10 cellular contexts compared by ENCODE assay signal in the genomic region with DNA sequence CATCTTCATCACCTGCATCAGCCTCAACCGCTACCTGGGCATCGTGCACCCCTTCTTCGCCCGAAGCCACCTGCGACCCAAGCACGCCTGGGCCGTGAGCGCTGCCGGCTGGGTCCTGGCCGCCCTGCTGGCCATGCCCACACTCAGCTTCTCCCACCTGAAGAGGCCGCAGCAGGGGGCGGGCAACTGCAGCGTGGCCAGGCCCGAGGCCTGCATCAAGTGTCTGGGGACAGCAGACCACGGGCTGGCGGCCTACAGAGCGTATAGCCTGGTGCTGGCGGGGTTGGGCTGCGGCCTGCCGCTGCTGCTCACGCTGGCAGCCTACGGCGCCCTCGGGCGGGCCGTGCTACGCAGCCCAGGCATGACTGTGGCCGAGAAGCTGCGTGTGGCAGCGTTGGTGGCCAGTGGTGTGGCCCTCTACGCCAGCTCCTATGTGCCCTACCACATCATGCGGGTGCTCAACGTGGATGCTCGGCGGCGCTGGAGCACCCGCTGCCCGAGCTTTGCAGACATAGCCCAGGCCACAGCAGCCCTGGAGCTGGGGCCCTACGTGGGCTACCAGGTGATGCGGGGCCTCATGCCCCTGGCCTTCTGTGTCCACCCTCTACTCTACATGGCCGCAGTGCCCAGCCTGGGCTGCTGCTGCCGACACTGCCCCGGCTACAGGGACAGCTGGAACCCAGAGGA. TPM values are rescaled to one million over a fixed set of nuclear protein-coding genes. Genes with fewer than 3 reads are reported as not detected.
DNase-seq lines count a peak whose midpoint lies in the region; ATAC-seq, FAIRE-seq and TF ChIP-seq lines count a peak whose summit lies in the region.
"Had no signal": no experiment of that assay in that cellular context is flagged by ENCODE, and none has a peak within 500 bp of the region (broad histone marks: within the 10 kb centered on the region; RNA-seq: fewer than 3 reads in every experiment).

No MANE protein-coding gene starts in this region.

- peak overlapping the region in 4 of 7 donors; percentile 41 to 96 (median 56) for H3K27ac Mint-ChIP-seq in CD4-positive, alpha-beta memory T cell
- H3K27ac Mint-ChIP-seq in endodermal cell (no peak overlapping the region), progenitor cell of endocrine pancreas (no peak overlapping the region)

- no peak; the same call in 1 of the 2 replicates for TF ChIP-seq POLR2A in A549 (IDR thresholded peaks at IDR 0.05; ENCODE audit: low read length)

- no peaks in the 10 kb centered on the region for H3K27me3 Mint-ChIP-seq in CD4-positive, alpha-beta memory T cell
- H3K27me3 Mint-ChIP-seq in endodermal cell (ENCODE audit: insufficient read depth) (no peaks in the 10 kb centered on the region), progenitor cell of endocrine pancreas (no peaks in the 10 kb centered on the region)

- TF ChIP-seq EP300 in A549 (IDR thresholded peaks at IDR 0.05): no peak

- CTCF ChIA-PET in A549 (lab: Yijun Ruan, JAX): interaction anchor here (0.5 to 2.7 kb wide), 7 partner anchors 12 to 530 kb away, joined by 3 to 12 read pairs (median 3); no protein-coding TSS in a partner anchor
- CTCF ChIA-PET in CD4-positive, alpha-beta memory T cell (lab: Charles Lee; ENCODE audit: partially characterized antibody): interaction anchor here (0.7 to 7.5 kb wide), 8 partner anchors 7 to 183 kb away, joined by 3 to 99 read pairs (median 8); partner anchors contain the start of gene ANGPTL6

- WGBS in A549 (ENCODE audit: missing lambda C conversion rate): 93% methylated on average over 37 of the region's 43 CpGs
- 95 to 96% methylated on average over 36 to 43 of the region's 43 CpGs for WGBS in endodermal cell (ENCODE audit: insufficient coverage in 1 of 2, insufficient read length in 1 of 2), 2 experiments

- POLR2A ChIA-PET in A549 (lab: Yijun Ruan, JAX): interaction anchor here (1.5 kb wide), 2 partner anchors 136 to 184 kb away, joined by 4 to 5 read pairs; no protein-coding TSS in a partner anchor
- POLR2A ChIA-PET in CD4-positive, alpha-beta memory T cell (lab: Charles Lee; ENCODE audit: partially characterized antibody): interaction anchor here (0.6 to 10.9 kb wide), 13 partner anchors 11 to 356 kb away, joined by 3 to 172 read pairs (median 3); partner anchors contain the start of genes ANGPTL6, FBXL12, MRPL4 and PPAN

- H3K4me3 ChIP-seq in A549: no peak overlapping the region
- H3K4me3 ChIP-seq in CD4-positive, alpha-beta memory T cell (ENCODE audit: low read length in 2 of 2): no peak overlapping the region
- no peak overlapping the region for H3K4me3 ChIP-seq in endodermal cell (ENCODE audit: low read length)
- H3K4me3 ChIP-seq: ovary had no signal

- H3K36me3 ChIP-seq in CD4-positive, alpha-beta memory T cell (ENCODE audit: insufficient read depth, low read length): peaks cover 57% of the 10 kb centered on the region
- H3K36me3 ChIP-seq in endodermal cell (ENCODE audit: control insufficient read depth, insufficient read depth, low read length): peaks cover 49% of the 10 kb centered on the region
- H3K36me3 ChIP-seq: ovary had no signal

- no peak for FAIRE-seq in A549 (lab: Jason Lieb, UNC)
- FAIRE-seq: keratinocyte had no signal

- H3K27ac ChIP-seq in A549 (no peak overlapping the region), endodermal cell (ENCODE audit: low read depth, low read length) (no peak overlapping the region)
- peak overlapping the region; percentile 66 for H3K27ac ChIP-seq in CD4-positive, alpha-beta memory T cell (ENCODE audit: low read depth, low read length)

- H3K9me3 ChIP-seq in A549 (no peaks in the 10 kb centered on the region), endodermal cell (ENCODE audit: control insufficient read depth, low read length) (no peaks in the 10 kb centered on the region)
- no peaks in the 10 kb centered on the region for H3K9me3 ChIP-seq in CD4-positive, alpha-beta memory T cell (ENCODE audit: control insufficient read depth in 1 of 2, low read length in 2 of 2)
- H3K9me3 ChIP-seq: ovary had no signal

- no peak overlapping the region for H3K4me2 ChIP-seq in A549

- H3K4me3 Mint-ChIP-seq in CD4-positive, alpha-beta memory T cell: peak overlapping the region in 3 of 8 donors; percentile 17 to 39 (median 29)
- no peak overlapping the region for H3K4me3 Mint-ChIP-seq in endodermal cell
- no peak overlapping the region for H3K4me3 Mint-ChIP-seq in progenitor cell of endocrine pancreas (ENCODE audit: low read depth)

- H3K27me3 ChIP-seq in CD4-positive, alpha-beta memory T cell (ENCODE audit: insufficient read depth, low read length): no peaks in the 10 kb centered on the region
- H3K27me3 ChIP-seq in endodermal cell (ENCODE audit: control insufficient read depth, insufficient read depth, low read length, poor library complexity, severe bottlenecking): no peaks in the 10 kb centered on the region
- H3K27me3 ChIP-seq: ovary had no signal

- DNase-seq in A549 (ENCODE audit: low read depth in 1 of 2, low spot score in 1 of 2): no peak
- peak in 1 of 5 donors; percentile 20 for DNase-seq in CD4-positive, alpha-beta memory T cell
- peak; percentile 35 for DNase-seq in MV-4-11 (lab: John Stamatoyannopoulos, UW)
- DNase-seq in endodermal cell: peak; percentile 75
- no peak for DNase-seq in GM20000 (ENCODE audit: low spot score)
- DNase-seq in progenitor cell of endocrine pancreas (ENCODE audit: low spot score, unreplicated experiment): no peak

- TF ChIP-seq RAD21 in A549 (conservative IDR thresholded peaks at IDR 0.05 in 1 of 2, IDR thresholded peaks at IDR 0.05 in 1 of 2): no peak

- H3K9ac ChIP-seq in endodermal cell (ENCODE audit: extremely low read depth, low read length, poor library complexity, severe bottlenecking): no peak overlapping the region

- ATAC-seq in A549 (peak; percentile 7 to 34; a peak in 5 of 6 replicates), GM19328 (IDR thresholded peaks at IDR 0.05; ENCODE audit: unreplicated experiment) (no peak), HG02610 (IDR thresholded peaks at IDR 0.05; ENCODE audit: unreplicated experiment) (no peak)

- H3K4me1 Mint-ChIP-seq in CD4-positive, alpha-beta memory T cell: peaks cover 20 to 77% (median 31%) of the 10 kb centered on the region in 4 donors
- H3K4me1 Mint-ChIP-seq in endodermal cell (no peaks in the 10 kb centered on the region), progenitor cell of endocrine pancreas (ENCODE audit: low read depth) (peaks cover 4% of the 10 kb centered on the region)

- intact Hi-C loops in CD4-positive, alpha-beta memory T cell (cut with micrococcal nuclease): loop anchor here (1.0 to 2.0 kb wide), 2 partner anchors 40 to 179 kb away; no protein-coding TSS in a partner anchor

- peaks cover 28 to 50% of the 10 kb centered on the region in 2 donors for H3K36me3 Mint-ChIP-seq in CD4-positive, alpha-beta memory T cell
- H3K36me3 Mint-ChIP-seq in endodermal cell (ENCODE audit: low read depth) (peaks cover 43% of the 10 kb centered on the region), progenitor cell of endocrine pancreas (ENCODE audit: insufficient read depth) (peaks cover 9% of the 10 kb centered on the region)

- TF ChIP-seq CTCF in A549 (IDR thresholded peaks at IDR 0.05) (no peak), endodermal cell (conservative IDR thresholded peaks at IDR 0.05) (peak; percentile 37), GM20000 (IDR thresholded peaks at IDR 0.05; ENCODE audit: extremely low read depth, missing control alignments) (no peak), progenitor cell of endocrine pancreas (IDR thresholded peaks at IDR 0.05; ENCODE audit: unreplicated experiment) (no peak)

- H3K4me1 ChIP-seq in A549 (peaks cover 26% of the 10 kb centered on the region; the same call in 2 of the 3 replicates), endodermal cell (ENCODE audit: control insufficient read depth, insufficient read depth, low read length) (no peaks in the 10 kb centered on the region)
- H3K4me1 ChIP-seq in CD4-positive, alpha-beta memory T cell (ENCODE audit: insufficient read depth, low read length): peaks cover 61% of the 10 kb centered on the region

- H3K9me3 Mint-ChIP-seq in CD4-positive, alpha-beta memory T cell: peaks cover 0 to 4% (median 0%) of the 10 kb centered on the region in 8 donors
- H3K9me3 Mint-ChIP-seq in endodermal cell: no peaks in the 10 kb centered on the region
- H3K9me3 Mint-ChIP-seq in progenitor cell of endocrine pancreas (ENCODE audit: low read depth): no peaks in the 10 kb centered on the region

RNA-seq across cellular contexts. Expression of gene P2RY11, which starts 2.6 kb away (rescaled TPM):
- 1.9 and 2.3 TPM in 2 replicates for polyA plus RNA-seq in A549 (2011; rRNA removed)
- 3.6 and 5.1 TPM in 2 replicates for polyA plus RNA-seq in A549 (2012; cell fraction: cytosol; rRNA removed)
- polyA plus RNA-seq in A549 (2012; cell fraction: nucleus; rRNA removed): 29.9 and 47.2 TPM in 2 replicates
- polyA plus RNA-seq in A549 (2017; fragmentation: RNase III; extraction: RNeasy Plus Mini Kit Qiagen cat#74134 plus additional on column Dnase treatment): 5.8 to 9.0 TPM (median 6.4 TPM) in 3 replicates
- polyA minus RNA-seq in A549 (2011; rRNA and poly(A)+ RNA removed): 2.6 and 3.1 TPM in 2 replicates
- total RNA-seq in CD4-positive, alpha-beta memory T cell: 10 to 100 TPM; 42.6 to 49.7 TPM
- polyA plus RNA-seq in CD4-positive, alpha-beta memory T cell: 1 to 10 TPM in 1 of 2 donors, under 1 TPM in 1; 0.24 to 4.7 TPM
- 10 to 100 TPM in 1 of 2 donors, 1 to 10 TPM in 1; 9.0 to 14.8 TPM for total RNA-seq in endodermal cell
- polyA plus RNA-seq in endodermal cell (2013, experiment 1 of 2): 6.3 TPM
- 5.1 TPM for polyA plus RNA-seq in endodermal cell (2013, experiment 2 of 2)
- total RNA-seq in progenitor cell of endocrine pancreas: 20.5 and 23.7 TPM in 2 replicates

RNA-seq across cellular contexts. Expression of gene EIF3G, which starts 5.6 kb away (rescaled TPM):
- polyA plus RNA-seq in A549 (2011; rRNA removed) (60.9 and 81.6 TPM in 2 replicates), A549 (2017; fragmentation: RNase III; extraction: RNeasy Plus Mini Kit Qiagen cat#74134 plus additional on column Dnase treatment) (147 to 160 TPM (median 151 TPM) in 3 replicates)
- 184 and 200 TPM in 2 replicates for polyA plus RNA-seq in A549 (2012; cell fraction: cytosol; rRNA removed)
- 525 and 617 TPM in 2 replicates for polyA plus RNA-seq in A549 (2012; cell fraction: nucleus; rRNA removed)
- polyA minus RNA-seq in A549 (2011; rRNA and poly(A)+ RNA removed): 35.9 and 38.4 TPM in 2 replicates
- total RNA-seq in CD4-positive, alpha-beta memory T cell: 100 to 1,000 TPM; 306 to 315 TPM
- 100 to 1,000 TPM; 226 to 239 TPM for polyA plus RNA-seq in CD4-positive, alpha-beta memory T cell
- total RNA-seq in endodermal cell (100 to 1,000 TPM; 216 to 257 TPM), progenitor cell of endocrine pancreas (216 and 220 TPM in 2 replicates)
- 179 TPM for polyA plus RNA-seq in endodermal cell (2013, experiment 1 of 2)
- 159 TPM for polyA plus RNA-seq in endodermal cell (2013, experiment 2 of 2)

RNA-seq across cellular contexts. Expression of gene PPAN, which starts 7.9 kb away (rescaled TPM):
- polyA plus RNA-seq in A549 (2011; rRNA removed) (26.6 and 30.8 TPM in 2 replicates), A549 (2017; fragmentation: RNase III; extraction: RNeasy Plus Mini Kit Qiagen cat#74134 plus additional on column Dnase treatment) (64.0 to 68.1 TPM (median 65.0 TPM) in 3 replicates)
- 62.0 and 66.6 TPM in 2 replicates for polyA plus RNA-seq in A549 (2012; cell fraction: cytosol; rRNA removed)
- 125 and 154 TPM in 2 replicates for polyA plus RNA-seq in A549 (2012; cell fraction: nucleus; rRNA removed)
- 114 and 119 TPM in 2 replicates for polyA minus RNA-seq in A549 (2011; rRNA and poly(A)+ RNA removed)
- total RNA-seq in CD4-positive, alpha-beta memory T cell: 100 to 1,000 TPM in 1 of 2 experiments, 10 to 100 TPM in 1; 92.5 to 102 TPM
- polyA plus RNA-seq in CD4-positive, alpha-beta memory T cell: 10 to 100 TPM; 14.5 to 51.1 TPM
- total RNA-seq in endodermal cell (10 to 100 TPM; 40.3 to 54.0 TPM), progenitor cell of endocrine pancreas (51.5 and 54.8 TPM in 2 replicates)
- polyA plus RNA-seq in endodermal cell (2013, experiment 1 of 2): 31.6 TPM
- polyA plus RNA-seq in endodermal cell (2013, experiment 2 of 2): 28.0 TPM

RNA-seq across cellular contexts. Expression of gene ANGPTL6, which starts 11.6 kb away (rescaled TPM):
- 0.04 and 0.19 TPM in 2 replicates for polyA plus RNA-seq in A549 (2011; rRNA removed)
- 0.08 and 0.11 TPM in 2 replicates for polyA plus RNA-seq in A549 (2012; cell fraction: cytosol; rRNA removed)
- polyA plus RNA-seq in A549 (2012; cell fraction: nucleus; rRNA removed): 0.34 and 0.50 TPM in 2 replicates
- polyA plus RNA-seq in A549 (2017; fragmentation: RNase III; extraction: RNeasy Plus Mini Kit Qiagen cat#74134 plus additional on column Dnase treatment): 0.12 to 0.31 TPM (median 0.18 TPM) in 3 replicates
- 0.24 and 0.33 TPM in 2 replicates for polyA minus RNA-seq in A549 (2011; rRNA and poly(A)+ RNA removed)
- under 1 TPM; 0.52 to 0.83 TPM for total RNA-seq in CD4-positive, alpha-beta memory T cell
- under 1 TPM; 0.19 to 0.29 TPM for polyA plus RNA-seq in CD4-positive, alpha-beta memory T cell
- not detected for total RNA-seq in endodermal cell
- polyA plus RNA-seq in endodermal cell (2013, experiment 1 of 2): 0.14 TPM
- polyA plus RNA-seq in endodermal cell (2013, experiment 2 of 2): 0.29 TPM
- total RNA-seq in progenitor cell of endocrine pancreas: not detected in 2 replicates

RNA-seq across cellular contexts. Expression of gene SHFL, which starts 28.0 kb away (rescaled TPM):
- 9.1 and 10.1 TPM in 2 replicates for polyA plus RNA-seq in A549 (2011; rRNA removed)
- polyA plus RNA-seq in A549 (2012; cell fraction: cytosol; rRNA removed): 11.7 and 14.0 TPM in 2 replicates
- polyA plus RNA-seq in A549 (2012; cell fraction: nucleus; rRNA removed): 33.6 and 40.8 TPM in 2 replicates
- polyA plus RNA-seq in A549 (2017; fragmentation: RNase III; extraction: RNeasy Plus Mini Kit Qiagen cat#74134 plus additional on column Dnase treatment): 10.5 to 16.4 TPM (median 12.5 TPM) in 3 replicates
- polyA minus RNA-seq in A549 (2011; rRNA and poly(A)+ RNA removed): 6.4 and 7.7 TPM in 2 replicates
- total RNA-seq in CD4-positive, alpha-beta memory T cell: 100 to 1,000 TPM; 112 TPM
- 10 to 100 TPM; 25.7 to 58.2 TPM for polyA plus RNA-seq in CD4-positive, alpha-beta memory T cell
- total RNA-seq in endodermal cell: 10 to 100 TPM in 1 of 2 donors, 1 to 10 TPM in 1; 8.2 to 15.0 TPM
- 1.1 TPM for polyA plus RNA-seq in endodermal cell (2013, experiment 1 of 2)
- polyA plus RNA-seq in endodermal cell (2013, experiment 2 of 2): 1.4 TPM
- total RNA-seq in progenitor cell of endocrine pancreas: 2.2 and 3.0 TPM in 2 replicates

Comparison
In these comparisons a context has a peak if more than half of its experiments do, and no peak if none do; other contexts are left out.
1. ATAC-seq: peak in A549 (2 of 2); none in GM19328 (single experiment) and HG02610 (single experiment).
2. DNase-seq: peak in MV-4-11 (single experiment) and endodermal cell (single experiment); none in A549 (0 of 2), GM20000 (single experiment) and progenitor cell of endocrine pancreas (single experiment).
3. H3K27ac Mint-ChIP-seq: peak in CD4-positive, alpha-beta memory T cell (4 of 7); none in endodermal cell (single experiment) and progenitor cell of endocrine pancreas (single experiment).